6 cellular contexts compared by ENCODE assay signal in genomic region chr9:60525879-60526686, GRCh38.
DNase-seq lines count a peak whose midpoint lies in the region; ATAC-seq and TF ChIP-seq lines count a peak whose summit lies in the region.
"Not testable (repeated sequence)": the region's sequence is repeated elsewhere in the genome, so short reads cannot be mapped to it uniquely, and the experiment has no call there.

No MANE protein-coding gene starts in this region.

- intact Hi-C loops in activated CD4-positive, alpha-beta T cell treated with anti-CD3 and anti-CD28 coated beads, Interleukin-2, amount 10 ng/mL, durations not matched to agents 24 days and 14 days (cut with micrococcal nuclease); lower lobe of right lung (cut with DNase I); upper lobe of right lung (cut with DNase I): not testable (repeated sequence)

- H3K27me3 Mint-ChIP-seq in activated CD4-positive, alpha-beta T cell treated with anti-CD3 and anti-CD28 coated beads, Interleukin-2, amount 10 ng/mL, durations not matched to agents 24 days and 14 days; natural killer cell treated with Interleukin-12 subunit alpha and Interleukin-12 subunit beta and Interleukin-15 and Interleukin-18, amount 100 ng/mL, for 72 hours: not testable (repeated sequence)

- H3K4me3 Mint-ChIP-seq in activated CD4-positive, alpha-beta T cell treated with anti-CD3 and anti-CD28 coated beads, Interleukin-2, amount 10 ng/mL, durations not matched to agents 24 days and 14 days; natural killer cell treated with Interleukin-12 subunit alpha and Interleukin-12 subunit beta and Interleukin-15 and Interleukin-18, amount 100 ng/mL, for 72 hours; stimulated activated effector memory CD8-positive, alpha-beta T cell treated with anti-CD3 and anti-CD28 coated beads, Interleukin-12 subunit alpha, Interleukin-12 subunit beta, amount 100 ng/mL, for 72 hours: not testable (repeated sequence)

- not testable (repeated sequence) for H3K9me3 Mint-ChIP-seq in activated CD4-positive, alpha-beta T cell treated with anti-CD3 and anti-CD28 coated beads, Interleukin-2, amount 10 ng/mL, durations not matched to agents 24 days and 14 days; natural killer cell treated with Interleukin-12 subunit alpha and Interleukin-12 subunit beta and Interleukin-15 and Interleukin-18, amount 100 ng/mL, for 72 hours; stimulated activated effector memory CD8-positive, alpha-beta T cell treated with anti-CD3 and anti-CD28 coated beads, Interleukin-12 subunit alpha, Interleukin-12 subunit beta, amount 100 ng/mL, for 72 hours

- H3K36me3 Mint-ChIP-seq in activated CD4-positive, alpha-beta T cell treated with anti-CD3 and anti-CD28 coated beads, Interleukin-2, amount 10 ng/mL, durations not matched to agents 24 days and 14 days (ENCODE audit: low read depth); natural killer cell treated with Interleukin-12 subunit alpha and Interleukin-12 subunit beta and Interleukin-15 and Interleukin-18, amount 100 ng/mL, for 72 hours; stimulated activated effector memory CD8-positive, alpha-beta T cell treated with anti-CD3 and anti-CD28 coated beads, Interleukin-12 subunit alpha, Interleukin-12 subunit beta, amount 100 ng/mL, for 72 hours: not testable (repeated sequence)

- not testable (repeated sequence) for H3K4me1 Mint-ChIP-seq in activated CD4-positive, alpha-beta T cell treated with anti-CD3 and anti-CD28 coated beads, Interleukin-2, amount 10 ng/mL, durations not matched to agents 24 days and 14 days; natural killer cell treated with Interleukin-12 subunit alpha and Interleukin-12 subunit beta and Interleukin-15 and Interleukin-18, amount 100 ng/mL, for 72 hours (ENCODE audit: low read depth in 2 of 2); stimulated activated effector memory CD8-positive, alpha-beta T cell treated with anti-CD3 and anti-CD28 coated beads, Interleukin-12 subunit alpha, Interleukin-12 subunit beta, amount 100 ng/mL, for 72 hours

- H3K27ac ChIP-seq in lower lobe of right lung, upper lobe of right lung: not testable (repeated sequence)

- H3K9me3 ChIP-seq in lower lobe of right lung, upper lobe of right lung: not testable (repeated sequence)

- not testable (repeated sequence) for H3K27me3 ChIP-seq in lower lobe of right lung (ENCODE audit: low read depth); upper lobe of right lung

- not testable (repeated sequence) for H3K4me1 ChIP-seq in lower lobe of right lung, upper lobe of right lung

- H3K27ac Mint-ChIP-seq in activated CD4-positive, alpha-beta T cell treated with anti-CD3 and anti-CD28 coated beads, Interleukin-2, amount 10 ng/mL, durations not matched to agents 24 days and 14 days; natural killer cell treated with Interleukin-12 subunit alpha and Interleukin-12 subunit beta and Interleukin-15 and Interleukin-18, amount 100 ng/mL, for 72 hours; stimulated activated effector memory CD8-positive, alpha-beta T cell treated with anti-CD3 and anti-CD28 coated beads, Interleukin-12 subunit alpha, Interleukin-12 subunit beta, amount 100 ng/mL, for 72 hours: not testable (repeated sequence)

- TF ChIP-seq CTCF in lower lobe of right lung (IDR thresholded peaks at IDR 0.05); upper lobe of right lung (IDR thresholded peaks at IDR 0.05): not testable (repeated sequence)

- peak; percentile 35 for ATAC-seq in esophagus mucosa
- ATAC-seq in lower lobe of right lung = peak; percentile 36 to 45
- ATAC-seq in natural killer cell treated with Interleukin-12 subunit alpha and Interleukin-12 subunit beta and Interleukin-15 and Interleukin-18, amount 100 ng/mL, for 72 hours = peak; percentile 50 to 53
- peak; percentile 21 for ATAC-seq in stimulated activated effector memory CD8-positive, alpha-beta T cell treated with anti-CD3 and anti-CD28 coated beads, Interleukin-12 subunit alpha, Interleukin-12 subunit beta, amount 100 ng/mL, for 72 hours
- ATAC-seq in upper lobe of right lung = peak; percentile 15

- peak; percentile 17 for DNase-seq in activated CD4-positive, alpha-beta T cell treated with anti-CD3 and anti-CD28 coated beads, Interleukin-2, amount 10 ng/mL, durations not matched to agents 24 days and 14 days
- not testable (repeated sequence) for DNase-seq in lower lobe of right lung; natural killer cell treated with Interleukin-12 subunit alpha and Interleukin-12 subunit beta and Interleukin-15 and Interleukin-18, amount 100 ng/mL, for 72 hours (ENCODE audit: low spot score); stimulated activated effector memory CD8-positive, alpha-beta T cell treated with anti-CD3 and anti-CD28 coated beads, Interleukin-12 subunit alpha, Interleukin-12 subunit beta, amount 100 ng/mL, for 72 hours (ENCODE audit: low spot score in 2 of 2); upper lobe of right lung

- not testable (repeated sequence) for H3K4me3 ChIP-seq in lower lobe of right lung, upper lobe of right lung

- H3K36me3 ChIP-seq in lower lobe of right lung, upper lobe of right lung: not testable (repeated sequence)
